ENCODE assay signal across 8 cellular contexts in the genomic region with DNA sequence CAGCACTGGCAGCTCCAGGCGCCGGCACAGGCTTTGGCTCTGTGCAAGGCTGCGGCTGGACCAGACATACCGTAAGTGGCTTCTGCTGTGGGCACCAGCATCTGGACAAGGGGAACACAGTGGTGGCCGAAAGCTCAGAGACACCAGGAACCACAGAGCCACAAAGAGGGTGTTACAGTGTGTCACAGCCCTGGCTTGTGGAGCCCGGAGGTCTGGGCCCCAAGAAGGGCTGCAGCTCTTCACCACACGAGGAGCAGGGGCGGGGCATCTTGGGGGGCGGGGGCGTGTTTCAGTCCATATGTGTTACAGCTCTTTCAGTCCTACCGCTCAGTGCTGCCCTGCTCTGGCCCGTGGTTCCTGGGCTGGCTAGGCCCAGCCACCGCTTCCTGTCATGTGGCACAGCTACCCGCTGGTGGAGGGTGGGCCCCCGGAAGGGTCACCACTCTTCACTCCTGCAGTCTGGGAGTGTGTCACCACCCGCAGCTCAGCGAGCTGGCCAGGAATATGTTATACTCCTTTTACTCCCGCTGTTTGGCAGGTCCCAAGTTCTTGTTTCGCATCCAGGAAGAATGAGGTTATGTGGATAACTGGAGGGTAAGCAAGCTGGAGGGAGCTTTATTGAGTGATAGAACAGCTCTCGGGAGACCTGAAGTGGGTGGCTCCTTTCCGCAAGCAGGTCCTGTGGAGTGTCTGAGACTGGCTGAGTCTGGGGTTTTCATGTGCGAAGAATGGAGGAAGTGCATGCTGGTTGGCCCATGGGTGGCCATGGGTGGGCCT.
A peak's percentile ranks its signal among the peaks of the same experiment; 100 is the strongest.
DNase-seq lines count a peak whose midpoint lies in the region; ATAC-seq and TF ChIP-seq lines count a peak whose summit lies in the region.

No MANE protein-coding gene starts in this region.

- no peaks in the 10 kb centered on the region for H3K27me3 ChIP-seq in parathyroid adenoma (ENCODE audit: control insufficient read depth, insufficient read depth, low read length)

- peak overlapping the region; percentile 29 for H3K27ac ChIP-seq in parathyroid adenoma

- in situ Hi-C loops in KBM-7 (cut with MboI; ENCODE audit: low pct_unique_long_range_greater_than_20kb, low sequenced_read_pairs), result no loop called here

- no peak for TF ChIP-seq CTCF in parathyroid adenoma (IDR thresholded peaks at IDR 0.05)

- H3K4me1 ChIP-seq in parathyroid adenoma, result no peaks in the 10 kb centered on the region

- peak overlapping the region; percentile 60 for H3K4me3 Mint-ChIP-seq in activated T-cell treated with anti-CD3 and anti-CD28 coated beads, Interleukin-2, amount 50 U/mL, for 24 hours

- intact Hi-C loops in head of caudate nucleus (cut with DNase I), result no loop called here

- H2AFZ ChIP-seq in parathyroid adenoma, result no peak overlapping the region

- H3K79me2 ChIP-seq in parathyroid adenoma, result peaks cover 6% of the 10 kb centered on the region

- no peak overlapping the region for H3K4me3 ChIP-seq in parathyroid adenoma (ENCODE audit: low read depth, low read length)

- no peaks in the 10 kb centered on the region for H3K9me3 Mint-ChIP-seq in activated T-cell treated with anti-CD3 and anti-CD28 coated beads, Interleukin-2, amount 50 U/mL, for 24 hours

- DNase-seq in KBM-7 (peak; percentile 53), head of caudate nucleus (peak; percentile 24 to 77 (median 52)), NCI-H2196 (lab: John Stamatoyannopoulos, UW; ENCODE audit: unreplicated experiment) (no peak), NCI-H128 (lab: John Stamatoyannopoulos, UW; ENCODE audit: unreplicated experiment) (no peak)
- peak; percentile 60 for DNase-seq in activated T-cell treated with anti-CD3 and anti-CD28 coated beads, Interleukin-2, amount 50 U/mL, for 24 hours

- no peak overlapping the region for H3K9ac ChIP-seq in parathyroid adenoma

- no peaks in the 10 kb centered on the region for H3K36me3 ChIP-seq in parathyroid adenoma (ENCODE audit: control insufficient read depth, insufficient read depth, low read length)

- peaks cover 32% of the 10 kb centered on the region for H3K4me1 Mint-ChIP-seq in activated T-cell treated with anti-CD3 and anti-CD28 coated beads, Interleukin-2, amount 50 U/mL, for 24 hours (ENCODE audit: low read depth)

- ATAC-seq in GM18909 (IDR thresholded peaks at IDR 0.05; ENCODE audit: poor library complexity, unreplicated experiment) (peak; percentile 42), GM19463 (IDR thresholded peaks at IDR 0.05; ENCODE audit: unreplicated experiment) (no peak)

- no peak overlapping the region for H3K4me2 ChIP-seq in parathyroid adenoma (ENCODE audit: low read length)

- peaks cover 16% of the 10 kb centered on the region for H3K36me3 Mint-ChIP-seq in activated T-cell treated with anti-CD3 and anti-CD28 coated beads, Interleukin-2, amount 50 U/mL, for 24 hours (ENCODE audit: low read depth)

- H3K9me3 ChIP-seq in parathyroid adenoma (ENCODE audit: control insufficient read depth, low read length), result no peaks in the 10 kb centered on the region

- H3K27me3 Mint-ChIP-seq in activated T-cell treated with anti-CD3 and anti-CD28 coated beads, Interleukin-2, amount 50 U/mL, for 24 hours, result no peaks in the 10 kb centered on the region

- peak overlapping the region; percentile 52 for H3K27ac Mint-ChIP-seq in activated T-cell treated with anti-CD3 and anti-CD28 coated beads, Interleukin-2, amount 50 U/mL, for 24 hours

Comparison
In these comparisons a context has a peak if more than half of its experiments do, and no peak if none do; other contexts are left out.
1. DNase-seq: peak in KBM-7 (single experiment), activated T-cell treated with anti-CD3 and anti-CD28 coated beads, Interleukin-2, amount 50 U/mL, for 24 hours (single experiment) and head of caudate nucleus (42 of 42); none in NCI-H2196 (single experiment) and NCI-H128 (single experiment).